Comparison of ENCODE assay signal across 8 cellular contexts in the genomic region with DNA sequence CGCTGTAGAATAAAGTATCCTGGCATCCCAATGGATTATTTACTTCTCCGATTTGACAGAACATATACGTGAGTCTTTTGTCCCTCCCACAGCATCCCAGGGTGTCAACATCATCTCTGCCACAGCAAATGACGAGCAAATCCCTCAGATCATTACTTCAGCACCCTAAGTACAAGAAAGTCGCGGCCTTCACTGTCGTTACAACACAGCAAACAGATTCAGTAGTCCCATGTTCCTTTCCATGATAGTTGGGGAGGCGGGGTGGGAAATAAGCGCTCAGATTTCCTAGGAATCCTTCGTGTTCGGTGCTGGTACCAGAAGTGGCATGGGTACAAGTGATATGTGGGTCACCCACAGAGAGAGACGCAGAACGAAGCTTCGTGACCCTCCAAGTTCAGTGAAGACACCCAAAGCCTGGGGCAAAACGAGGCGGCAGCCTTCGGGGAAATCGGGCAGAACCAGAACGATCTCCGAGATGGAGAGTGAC. TPM values are rescaled to one million over a fixed set of nuclear protein-coding genes. Genes with fewer than 3 reads are reported as not detected.
DNase-seq lines count a peak whose midpoint lies in the region; ATAC-seq and TF ChIP-seq lines count a peak whose summit lies in the region.

No MANE protein-coding gene starts in this region.

- H3K4me1 Mint-ChIP-seq in HFFc6 (ENCODE audit: low read depth) (peaks cover 32% of the 10 kb centered on the region), immature natural killer cell (peaks cover 31 to 44% of the 10 kb centered on the region in 2 donors)

- DNase-seq in HFFc6 (peak; percentile 44), RPMI8226 (peak; percentile 21), brain microvascular endothelial cell (peak; percentile 31), immature natural killer cell (no peak)

- H3K36me3 ChIP-seq in brain microvascular endothelial cell (replicated peaks) = no peaks in the 10 kb centered on the region

- H3K9me3 Mint-ChIP-seq in HFFc6 = no peaks in the 10 kb centered on the region
- no peaks in the 10 kb centered on the region for H3K9me3 Mint-ChIP-seq in immature natural killer cell

- no peaks in the 10 kb centered on the region for H3K27me3 ChIP-seq in brain microvascular endothelial cell (replicated peaks)

- H3K27me3 Mint-ChIP-seq in HFFc6 (ENCODE audit: insufficient read depth) (no peaks in the 10 kb centered on the region), immature natural killer cell (ENCODE audit: low read depth in 3 of 3) (peaks cover 0 to 8% (median 4%) of the 10 kb centered on the region in 3 donors)

- in situ Hi-C loops in brain microvascular endothelial cell (cut with HindIII; ENCODE audit: low pct_ligation_motif_present, low sequenced_read_pairs) = no loop called here

- H3K27ac ChIP-seq in C4-2B (peak overlapping the region; percentile 63), brain microvascular endothelial cell (no peak overlapping the region), skin epidermis (peak overlapping the region; percentile 52 to 94 (median 84))

- peak overlapping the region; percentile 90 for H3K4me3 Mint-ChIP-seq in HFFc6
- peak overlapping the region; percentile 89 to 99 (median 94) for H3K4me3 Mint-ChIP-seq in immature natural killer cell

- H3K27ac Mint-ChIP-seq in HFFc6 (peak overlapping the region; percentile 77), immature natural killer cell (peak overlapping the region; percentile 80 to 89 (median 82))

- H3K36me3 Mint-ChIP-seq in HFFc6 (ENCODE audit: low read depth) (no peaks in the 10 kb centered on the region), immature natural killer cell (no peaks in the 10 kb centered on the region)

- H3K4me3 ChIP-seq in brain microvascular endothelial cell (ENCODE audit: low read depth, low read length) (peak overlapping the region; percentile 79), skin epidermis (peak overlapping the region; percentile 82 to 99 (median 96))

- TF ChIP-seq CTCF in C4-2B (conservative IDR thresholded peaks at IDR 0.05) (no peak), HFFc6 (IDR thresholded peaks at IDR 0.05) (no peak), brain microvascular endothelial cell (IDR thresholded peaks at IDR 0.05; ENCODE audit: low read depth, low read length, missing control alignments) (no peak)

- ATAC-seq in HG03571 (IDR thresholded peaks at IDR 0.05; ENCODE audit: unreplicated experiment) (no peak), HG03354 (IDR thresholded peaks at IDR 0.05; ENCODE audit: poor library complexity, severe bottlenecking, unreplicated experiment) (no peak)

RNA-seq across cellular contexts. Expression of gene TTBK2, which starts 0.7 kb away (rescaled TPM):
- total RNA-seq in HFFc6 (2021; fragmentation: NEBNext Ultra II Directional; extraction: Animal tissue kit (Norgen Biotek cat#: 25700)) = 10 to 100 TPM in 3 of 6 experiments, 1 to 10 TPM in 3; 9.4 to 12.6 (median 10.2) TPM
- polyA plus RNA-seq in immature natural killer cell = 10 to 100 TPM in 1 of 3 donors, 1 to 10 TPM in 2; 5.1 to 11.0 (median 5.9) TPM

Comparison
In these comparisons a context has a peak if more than half of its experiments do, and no peak if none do; other contexts are left out.
1. DNase-seq: peak in HFFc6 (single experiment), RPMI8226 (single experiment) and brain microvascular endothelial cell (single experiment); none in immature natural killer cell (0 of 3).